8 cellular contexts compared by ENCODE assay signal in the genomic region with DNA sequence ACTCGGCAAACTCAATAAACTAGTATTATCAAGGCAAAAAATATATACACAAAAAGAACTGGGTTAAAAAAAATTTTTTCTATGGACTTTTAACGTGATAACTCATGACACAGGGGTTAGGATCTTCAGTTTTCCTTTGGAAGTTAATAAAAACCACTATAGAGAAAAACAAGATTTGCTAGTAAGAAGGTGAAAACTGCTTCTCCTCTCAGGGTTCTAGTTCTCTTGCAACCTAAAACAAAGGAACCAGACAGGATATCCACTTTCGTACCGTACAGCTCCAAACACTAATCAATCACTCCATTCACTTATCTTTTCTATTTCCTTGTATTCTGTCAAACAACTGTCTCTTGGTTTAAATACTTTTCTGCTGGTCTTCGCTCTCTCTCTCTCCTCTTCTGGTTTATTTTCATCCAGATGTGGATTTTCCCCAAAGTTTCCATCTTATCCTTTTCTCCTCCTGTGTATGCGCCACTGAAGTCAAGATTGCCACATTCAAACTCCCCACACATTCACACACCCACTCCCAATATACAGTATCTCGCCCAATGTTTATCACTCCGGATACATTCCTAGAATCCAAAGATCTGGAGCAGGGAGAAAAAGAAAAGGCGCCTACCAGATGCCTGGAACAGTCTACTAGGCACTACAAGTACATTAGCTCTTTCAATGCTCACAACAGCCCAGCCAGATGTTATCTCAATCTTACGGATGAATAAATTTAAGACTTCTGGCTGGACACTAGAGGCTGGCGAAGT. TPM values are rescaled to one million over a fixed set of nuclear protein-coding genes. Genes with fewer than 3 reads are reported as not detected.
A peak's percentile ranks its signal among the peaks of the same experiment; 100 is the strongest.
DNase-seq lines count a peak whose midpoint lies in the region; ATAC-seq and TF ChIP-seq lines count a peak whose summit lies in the region.

No MANE protein-coding gene starts in this region.

- CTCF ChIA-PET in Caco-2 (lab: Charles Lee): interaction anchor here (0.8 to 1.5 kb wide), 3 partner anchors 20 to 125 kb away, joined by 3 to 11 read pairs (median 3); partner anchors contain the start of gene HENMT1

- DNase-seq in Caco-2: no peak
- DNase-seq in activated T-helper 1 cell treated with anti-CD3 and anti-CD28 coated beads, Interleukin-12 subunit alpha, Interleukin-12 subunit beta, Interleukin-2, Interleukin-4 antibody, amounts not matched to agents 30 ng/mL and 10 ng/mL and 1 ng/mL, durations not matched to agents 14 hours and 24 hours and 36 hours (ENCODE audit: low spot score): no peak
- DNase-seq in stimulated activated naive CD8-positive, alpha-beta T cell treated with anti-CD3 and anti-CD28 coated beads, Interleukin-15, amount 100 ng/mL, for 72 hours: no peak
- DNase-seq in mesenteric fat pad (ENCODE audit: low spot score): no peak
- no peak for DNase-seq in activated effector memory CD4-positive, alpha-beta T cell treated with Interleukin-2 at 50 U/mL for 16 hours
- no peak for DNase-seq in middle frontal gyrus (ENCODE audit: extremely low spot score, low spot score)

- ATAC-seq in HG02759 (IDR thresholded peaks at IDR 0.05; ENCODE audit: unreplicated experiment): peak; percentile 8
- no peak for ATAC-seq in stimulated activated naive CD8-positive, alpha-beta T cell treated with anti-CD3 and anti-CD28 coated beads, Interleukin-15, amount 100 ng/mL, for 72 hours

- peaks cover 23% of the 10 kb centered on the region for H3K36me3 Mint-ChIP-seq in Caco-2 (ENCODE audit: insufficient read depth, unreplicated experiment)
- H3K36me3 Mint-ChIP-seq in activated T-helper 1 cell treated with anti-CD3 and anti-CD28 coated beads, Interleukin-12 subunit alpha, Interleukin-12 subunit beta, Interleukin-2, Interleukin-4 antibody, amounts not matched to agents 30 ng/mL and 10 ng/mL and 1 ng/mL, durations not matched to agents 14 hours and 24 hours and 36 hours (ENCODE audit: low read depth): peaks cover 24% of the 10 kb centered on the region

- no peaks in the 10 kb centered on the region for H3K9me3 Mint-ChIP-seq in Caco-2 (ENCODE audit: unreplicated experiment)
- no peaks in the 10 kb centered on the region for H3K9me3 Mint-ChIP-seq in activated T-helper 1 cell treated with anti-CD3 and anti-CD28 coated beads, Interleukin-12 subunit alpha, Interleukin-12 subunit beta, Interleukin-2, Interleukin-4 antibody, amounts not matched to agents 30 ng/mL and 10 ng/mL and 1 ng/mL, durations not matched to agents 14 hours and 24 hours and 36 hours
- no peaks in the 10 kb centered on the region for H3K9me3 Mint-ChIP-seq in stimulated activated naive CD8-positive, alpha-beta T cell treated with anti-CD3 and anti-CD28 coated beads, Interleukin-15, amount 100 ng/mL, for 72 hours

- H3K27ac Mint-ChIP-seq in Caco-2 (ENCODE audit: unreplicated experiment): peak overlapping the region; percentile 65
- H3K27ac Mint-ChIP-seq in activated T-helper 1 cell treated with anti-CD3 and anti-CD28 coated beads, Interleukin-12 subunit alpha, Interleukin-12 subunit beta, Interleukin-2, Interleukin-4 antibody, amounts not matched to agents 30 ng/mL and 10 ng/mL and 1 ng/mL, durations not matched to agents 14 hours and 24 hours and 36 hours: peak overlapping the region; percentile 100
- H3K27ac Mint-ChIP-seq in stimulated activated naive CD8-positive, alpha-beta T cell treated with anti-CD3 and anti-CD28 coated beads, Interleukin-15, amount 100 ng/mL, for 72 hours: peak overlapping the region; percentile 98 to 99

- no peaks in the 10 kb centered on the region for H3K9me3 ChIP-seq in Caco-2

- TF ChIP-seq CTCF in Caco-2 (IDR thresholded peaks at IDR 0.05; ENCODE audit: insufficient read depth in 1 of 2, low read depth in 1 of 2, low read length in 1 of 2, severe bottlenecking in 1 of 2, unreplicated experiment in 1 of 2): no peak

- H3K4me1 Mint-ChIP-seq in Caco-2 (ENCODE audit: low read depth, unreplicated experiment): peaks cover 7% of the 10 kb centered on the region
- H3K4me1 Mint-ChIP-seq in activated T-helper 1 cell treated with anti-CD3 and anti-CD28 coated beads, Interleukin-12 subunit alpha, Interleukin-12 subunit beta, Interleukin-2, Interleukin-4 antibody, amounts not matched to agents 30 ng/mL and 10 ng/mL and 1 ng/mL, durations not matched to agents 14 hours and 24 hours and 36 hours (ENCODE audit: low read depth): peaks cover 36% of the 10 kb centered on the region
- H3K4me1 Mint-ChIP-seq in stimulated activated naive CD8-positive, alpha-beta T cell treated with anti-CD3 and anti-CD28 coated beads, Interleukin-15, amount 100 ng/mL, for 72 hours: peaks cover 35% of the 10 kb centered on the region

- H3K4me1 ChIP-seq in Caco-2: peaks cover 9% of the 10 kb centered on the region; the same call in 1 of the 2 replicates

- H3K36me3 ChIP-seq in Caco-2 (ENCODE audit: control insufficient read depth, insufficient read depth, low read length): no peaks in the 10 kb centered on the region

- peak overlapping the region; percentile 56 for H3K4me3 ChIP-seq in Caco-2 (ENCODE audit: low read depth, low read length)
- peak overlapping the region; percentile 97 for H3K4me3 ChIP-seq in iPS-11a (ENCODE audit: low read depth, low read length)

- no peaks in the 10 kb centered on the region for H3K27me3 ChIP-seq in Caco-2 (replicated peaks; ENCODE audit: control insufficient read depth, insufficient read depth, low read length)

- H3K4me3 Mint-ChIP-seq in Caco-2 (ENCODE audit: unreplicated experiment): peak overlapping the region; percentile 99
- H3K4me3 Mint-ChIP-seq in activated T-helper 1 cell treated with anti-CD3 and anti-CD28 coated beads, Interleukin-12 subunit alpha, Interleukin-12 subunit beta, Interleukin-2, Interleukin-4 antibody, amounts not matched to agents 30 ng/mL and 10 ng/mL and 1 ng/mL, durations not matched to agents 14 hours and 24 hours and 36 hours: peak overlapping the region; percentile 100
- peak overlapping the region; percentile 85 to 95 for H3K4me3 Mint-ChIP-seq in stimulated activated naive CD8-positive, alpha-beta T cell treated with anti-CD3 and anti-CD28 coated beads, Interleukin-15, amount 100 ng/mL, for 72 hours

- H3K27me3 Mint-ChIP-seq in Caco-2 (ENCODE audit: insufficient read depth, unreplicated experiment): no peaks in the 10 kb centered on the region
- H3K27me3 Mint-ChIP-seq in activated T-helper 1 cell treated with anti-CD3 and anti-CD28 coated beads, Interleukin-12 subunit alpha, Interleukin-12 subunit beta, Interleukin-2, Interleukin-4 antibody, amounts not matched to agents 30 ng/mL and 10 ng/mL and 1 ng/mL, durations not matched to agents 14 hours and 24 hours and 36 hours (ENCODE audit: insufficient read depth): peaks cover 9% of the 10 kb centered on the region
- no peaks in the 10 kb centered on the region for H3K27me3 Mint-ChIP-seq in stimulated activated naive CD8-positive, alpha-beta T cell treated with anti-CD3 and anti-CD28 coated beads, Interleukin-15, amount 100 ng/mL, for 72 hours

- POLR2A ChIA-PET in Caco-2 (lab: Charles Lee): interaction anchor here (1.0 to 2.4 kb wide), 10 partner anchors 8 to 45 kb away, joined by 3 to 35 read pairs (median 4); partner anchors contain the start of gene HENMT1

- TSS peak; percentile 89 for BruUV-seq in Caco-2 (replicated peaks; lab: Mats Ljungman, UMichigan)

- intact Hi-C loops in Caco-2 (cut with micrococcal nuclease; ENCODE audit: unreplicated experiment): loop anchor here (5.0 kb wide), 1 partner anchor 56 kb away; the partner anchor contains the start of gene STXBP3
- intact Hi-C loops in activated T-helper 1 cell treated with anti-CD3 and anti-CD28 coated beads, Interleukin-12 subunit alpha, Interleukin-12 subunit beta, Interleukin-2, Interleukin-4 antibody, amounts not matched to agents 30 ng/mL and 10 ng/mL and 1 ng/mL, durations not matched to agents 14 hours and 24 hours and 36 hours (cut with micrococcal nuclease): loop anchor here (5.0 kb wide), 2 partner anchors 186 to 206 kb away; partner anchors contain the start of gene GPSM2

RNA-seq across cellular contexts. Expression of gene PRPF38B, which starts 0.8 kb away (rescaled TPM):
- total RNA-seq in Caco-2 (2022): 37.7 and 37.8 TPM in 2 replicates
- 94.4 and 99.8 TPM in 2 replicates for total RNA-seq in activated T-helper 1 cell treated with anti-CD3 and anti-CD28 coated beads, Interleukin-12 subunit alpha, Interleukin-12 subunit beta, Interleukin-2, Interleukin-4 antibody, amounts not matched to agents 30 ng/mL and 10 ng/mL and 1 ng/mL, durations not matched to agents 14 hours and 24 hours and 36 hours
- 32.0 TPM for total RNA-seq in mesenteric fat pad

RNA-seq across cellular contexts. Expression of gene FNDC7, which starts 21.4 kb away (rescaled TPM):
- total RNA-seq in Caco-2 (2022) (0.16 TPM in 1 of 2 replicates, not detected in the other), mesenteric fat pad (not detected)
- 0.05 TPM in 1 of 2 replicates, not detected in the other for total RNA-seq in activated T-helper 1 cell treated with anti-CD3 and anti-CD28 coated beads, Interleukin-12 subunit alpha, Interleukin-12 subunit beta, Interleukin-2, Interleukin-4 antibody, amounts not matched to agents 30 ng/mL and 10 ng/mL and 1 ng/mL, durations not matched to agents 14 hours and 24 hours and 36 hours

RNA-seq across cellular contexts. Expression of gene HENMT1, which starts 30.4 kb away (rescaled TPM):
- 18.7 and 21.0 TPM in 2 replicates for total RNA-seq in Caco-2 (2022)
- total RNA-seq in activated T-helper 1 cell treated with anti-CD3 and anti-CD28 coated beads, Interleukin-12 subunit alpha, Interleukin-12 subunit beta, Interleukin-2, Interleukin-4 antibody, amounts not matched to agents 30 ng/mL and 10 ng/mL and 1 ng/mL, durations not matched to agents 14 hours and 24 hours and 36 hours: 17.9 and 20.7 TPM in 2 replicates
- total RNA-seq in mesenteric fat pad: 3.3 TPM

RNA-seq across cellular contexts. Expression of gene STXBP3, which starts 55.2 kb away (rescaled TPM):
- total RNA-seq in Caco-2 (2022) (24.1 and 34.3 TPM in 2 replicates), mesenteric fat pad (42.4 TPM)
- total RNA-seq in activated T-helper 1 cell treated with anti-CD3 and anti-CD28 coated beads, Interleukin-12 subunit alpha, Interleukin-12 subunit beta, Interleukin-2, Interleukin-4 antibody, amounts not matched to agents 30 ng/mL and 10 ng/mL and 1 ng/mL, durations not matched to agents 14 hours and 24 hours and 36 hours: 39.6 and 42.4 TPM in 2 replicates
